ENCODE assay signal across 20 cellular contexts in the genomic region with DNA sequence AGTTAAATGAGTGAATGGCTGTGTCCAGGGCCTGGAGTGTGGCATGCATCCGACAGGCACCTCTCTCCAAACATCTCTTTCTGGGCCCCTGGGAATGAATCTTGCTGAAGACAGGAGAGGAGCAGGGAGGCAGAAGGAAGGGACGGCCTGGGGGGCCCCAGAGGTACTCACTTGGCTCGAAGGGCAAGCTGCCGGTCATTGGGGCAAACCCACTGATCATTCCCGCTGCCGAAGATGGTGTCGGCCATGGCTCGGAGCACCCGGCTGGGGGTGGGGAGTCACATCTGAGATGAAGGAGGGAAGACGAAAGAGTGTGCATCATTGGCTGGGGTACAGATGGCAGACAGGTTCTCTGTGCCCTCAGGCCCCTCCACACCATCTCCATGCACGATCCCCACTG.
"Had no signal": no experiment of that assay in that cellular context is flagged by ENCODE, and none has a peak within 500 bp of the region (broad histone marks: within the 10 kb centered on the region; RNA-seq: fewer than 3 reads in every experiment).

No MANE protein-coding gene starts in this region.

- FAIRE-seq: frontal cortex, urothelium cell line had no signal

- H3K4me3 Mint-ChIP-seq: memory B cell; mesothelial cell of epicardium; natural killer cell treated with Interleukin-12 subunit alpha and Interleukin-12 subunit beta and Interleukin-15 and Interleukin-18, amount 100 ng/mL, for 72 hours; stimulated activated naive B cell treated with anti-CD40 and anti-IgM and Interleukin-4, amounts not matched to agents 10 μg/mL and 1 μg/mL and 100 μg/mL, for 72 hours had no signal

- H3K36me3 Mint-ChIP-seq: natural killer cell treated with Interleukin-12 subunit alpha and Interleukin-12 subunit beta and Interleukin-15 and Interleukin-18, amount 100 ng/mL, for 72 hours had no signal

- H3K27me3 ChIP-seq: dorsolateral prefrontal cortex, stomach, transverse colon had no signal

- H3K4me1 Mint-ChIP-seq: memory B cell had no signal

- H3K9me3 Mint-ChIP-seq: mesothelial cell of epicardium; natural killer cell treated with Interleukin-12 subunit alpha and Interleukin-12 subunit beta and Interleukin-15 and Interleukin-18, amount 100 ng/mL, for 72 hours; stimulated activated naive B cell treated with anti-CD40 and anti-IgM and Interleukin-4, amounts not matched to agents 10 μg/mL and 1 μg/mL and 100 μg/mL, for 72 hours had no signal

- DNase-seq: central memory CD4-positive, alpha-beta T cell; cortex of kidney; effector CD8-positive, alpha-beta T cell; hippocampal formation; lower lobe of right lung; stimulated activated CD4-positive, alpha-beta T cell treated with anti-CD3 and anti-CD28 coated beads, Interleukin-15, amount 100 ng/mL, for 24 hours; stimulated activated CD4-positive, alpha-beta T cell treated with anti-CD3 and anti-CD28 coated beads, Interleukin-1b, Interleukin-23, amount 100 ng/mL, for 48 hours; stimulated activated CD4-positive, alpha-beta T cell treated with anti-CD3 and anti-CD28 coated beads, Interleukin-4, amount 100 ng/mL, for 4 hours; stimulated activated naive B cell treated with anti-CD40 and anti-IgM and Interleukin-4, amounts not matched to agents 10 μg/mL and 1 μg/mL and 100 μg/mL, for 72 hours; stomach; transverse colon had no signal

- H3K27ac Mint-ChIP-seq: memory B cell; mesothelial cell of epicardium; natural killer cell treated with Interleukin-12 subunit alpha and Interleukin-12 subunit beta and Interleukin-15 and Interleukin-18, amount 100 ng/mL, for 72 hours; stimulated activated naive B cell treated with anti-CD40 and anti-IgM and Interleukin-4, amounts not matched to agents 10 μg/mL and 1 μg/mL and 100 μg/mL, for 72 hours had no signal

- H3K9me3 ChIP-seq: heart left ventricle, lower lobe of right lung, neutrophil, stomach, thoracic aorta, transverse colon had no signal

- H3K27ac ChIP-seq: dorsolateral prefrontal cortex, heart left ventricle, lower lobe of right lung, neutrophil, stomach, thoracic aorta, transverse colon had no signal

- H3K4me1 ChIP-seq: lower lobe of right lung, transverse colon had no signal

- H3K36me3 ChIP-seq: neutrophil, thoracic aorta, transverse colon had no signal

- H3K4me3 ChIP-seq: dorsolateral prefrontal cortex, heart left ventricle, lower lobe of right lung, stomach, thoracic aorta, transverse colon had no signal
